In the genomic region with DNA sequence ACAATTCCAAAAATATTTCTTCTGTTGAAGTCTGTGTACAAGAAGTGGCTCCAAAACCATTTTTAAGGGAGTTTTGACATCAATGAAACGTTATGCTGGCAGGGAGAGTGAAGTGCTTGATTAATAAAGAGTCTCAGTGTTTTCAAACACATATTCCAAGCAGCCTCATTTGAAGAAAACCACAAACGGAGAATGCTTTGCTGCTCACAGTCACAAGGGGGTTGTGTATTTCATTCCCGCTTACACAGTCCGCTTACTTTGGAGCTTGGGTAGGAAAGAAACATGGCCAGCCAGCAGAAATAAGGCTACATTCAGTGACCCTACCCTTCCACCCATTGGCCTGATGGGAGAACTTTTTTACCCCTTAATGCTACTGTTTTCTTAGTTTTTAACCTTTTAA, we compare ENCODE assay signal across 5 cellular contexts.
"Had no signal": no experiment of that assay in that cellular context is flagged by ENCODE, and none has a peak within 500 bp of the region (broad histone marks: within the 10 kb centered on the region; RNA-seq: fewer than 3 reads in every experiment).

No MANE protein-coding gene starts in this region.

- ATAC-seq: GM23338, HepG2 had no signal

- DNase-seq: H9, HCEC 1CT, KBM-7 had no signal
